24 cellular contexts compared by ENCODE assay signal in genomic region chr1:22801347-22801746, GRCh38.
"Had no signal": no experiment of that assay in that cellular context is flagged by ENCODE, and none has a peak within 500 bp of the region (broad histone marks: within the 10 kb centered on the region; RNA-seq: fewer than 3 reads in every experiment).

No MANE protein-coding gene starts in this region.

- ATAC-seq: activated T-cell treated with anti-CD3 and anti-CD28 coated beads, Interleukin-2, amount 50 U/mL, for 4 hours; activated T-helper 17 cell treated with anti-CD3 and anti-CD28 coated beads, Interleukin-2, amount 50 U/mL, for 72 hours; Panc1; T-helper 17 cell had no signal

- H3K9ac ChIP-seq: KMS-11 had no signal

- DNase-seq: activated B cell treated with CpG ODN at 0.5 μM for 24 hours; activated CD4-positive, alpha-beta memory T cell treated with anti-CD3 and anti-CD28 coated beads for 36 hours; activated CD4-positive, alpha-beta T cell treated with anti-CD3 and anti-CD28 coated beads, Interleukin-2, amount 10 ng/mL, durations not matched to agents 7 days and 5 days; activated CD8-positive, alpha-beta memory T cell treated with anti-CD3 and anti-CD28 coated beads for 24 hours; activated gamma-delta T cell; activated naive CD4-positive, alpha-beta T cell treated with anti-CD3 and anti-CD28 coated beads for 36 hours; activated T-cell treated with anti-CD3 and anti-CD28 coated beads, Interleukin-2, amount 50 U/mL, for 4 hours; MG63; MV-4-11; NCI-H1105; NCI-H1436; NCI-H1694 treated with DMSO at 0.1 percent for 48 hours; NCI-H2029 treated with DMSO at 0.1 percent for 48 hours; NCI-H345; NCI-H510A; NCI-H526 treated with DMSO at 0.1 percent for 48 hours; OCI-M1; SHP77; T-helper 17 cell; T-helper 9 cell had no signal

- H3K27me3 ChIP-seq: MG63 had no signal

- H3K9me3 ChIP-seq: MG63 had no signal

- H3K36me3 ChIP-seq: MG63 had no signal

- H3K27ac ChIP-seq: KMS-11, RWPE1 had no signal

- H3K4me2 ChIP-seq: KMS-11 had no signal

- H3K4me3 ChIP-seq: MG63 had no signal
